Comparison of ENCODE assay signal across 1 cellular context in genomic region chr3:183532620-183533409, GRCh38.
TF ChIP-seq lines count a peak whose summit lies in the region.

No MANE protein-coding gene starts in this region.

TF ChIP-seq in K562, 482 proteins besides CTCF, POLR2A, EP300 and RAD21 (continued from another document and continues in another):
- TF ChIP-seq DEAF1 (CRISPR knock-in tag; IDR thresholded peaks at IDR 0.05) (0 out of 2 replicates have a peak, but pooled peaks have one; percentile 5), GMEB1 (CRISPR knock-in tag; IDR thresholded peaks at IDR 0.05) (no peak), E2F4 (CRISPR knock-in tag; IDR thresholded peaks at IDR 0.05; ENCODE audit: low read depth) (no peak), ELF1 (tag; IDR thresholded peaks at IDR 0.05) (no peak), C11orf30 (IDR thresholded peaks at IDR 0.05; ENCODE audit: low read depth) (no peak; the same call in 1 of the 2 replicates), SAFB2 (IDR thresholded peaks at IDR 0.05; ENCODE audit: borderline replicate concordance, low read depth, low read length, severe bottlenecking) (no peak), OTX1 (CRISPR knock-in tag; IDR thresholded peaks at IDR 0.05) (peak; percentile 96), KHSRP (IDR thresholded peaks at IDR 0.05) (no peak), ID3 (CRISPR knock-in tag; IDR thresholded peaks at IDR 0.05) (no peak), ID3 (tag; IDR thresholded peaks at IDR 0.05) (peak; percentile 48; the same call in 1 of the 2 replicates), RREB1 (CRISPR knock-in tag; IDR thresholded peaks at IDR 0.05) (no peak), KLF16 (IDR thresholded peaks at IDR 0.05) (no peak), RBM34 (IDR thresholded peaks at IDR 0.05; ENCODE audit: borderline replicate concordance, insufficient read depth, low read length) (no peak), ZNF668 (CRISPR knock-in tag; IDR thresholded peaks at IDR 0.05) (no peak), BCOR (IDR thresholded peaks at IDR 0.05) (no peak), MXI1 (IDR thresholded peaks at IDR 0.05; ENCODE audit: low read depth, low read length) (no peak), AFF1 (IDR thresholded peaks at IDR 0.05; ENCODE audit: low read depth in 1 of 2, partially characterized antibody in 2 of 2) (peak in 1 of 2 experiments; percentile 51), USF1 (CRISPR knock-in tag; IDR thresholded peaks at IDR 0.05) (no peak), HDGF (IDR thresholded peaks at IDR 0.05) (peak; percentile 44; the same call in 1 of the 2 replicates), DIDO1 (tag; IDR thresholded peaks at IDR 0.05; ENCODE audit: low read depth) (no peak), NKRF (IDR thresholded peaks at IDR 0.05; ENCODE audit: borderline replicate concordance) (no peak; the same call in 1 of the 2 replicates), BRD9 (IDR thresholded peaks at IDR 0.05; ENCODE audit: low read depth, partially characterized antibody) (peak; percentile 91), ZNF518B (CRISPR knock-in tag; IDR thresholded peaks at IDR 0.05) (no peak), CAMTA2 (CRISPR knock-in tag; conservative IDR thresholded peaks at IDR 0.05) (no peak), E4F1 (CRISPR knock-in tag; IDR thresholded peaks at IDR 0.05; ENCODE audit: borderline replicate concordance) (no peak), MYBL2 (IDR thresholded peaks at IDR 0.05; ENCODE audit: low read depth) (peak; percentile 7; the same call in 1 of the 2 replicates), MYBL2 (CRISPR knock-in tag; IDR thresholded peaks at IDR 0.05; ENCODE audit: borderline replicate concordance) (no peak), XRCC4 (IDR thresholded peaks at IDR 0.05; ENCODE audit: extremely low read depth, insufficient read depth, insufficient read length) (no peak)
